ENCODE assay signal across 9 cellular contexts in the genomic region with DNA sequence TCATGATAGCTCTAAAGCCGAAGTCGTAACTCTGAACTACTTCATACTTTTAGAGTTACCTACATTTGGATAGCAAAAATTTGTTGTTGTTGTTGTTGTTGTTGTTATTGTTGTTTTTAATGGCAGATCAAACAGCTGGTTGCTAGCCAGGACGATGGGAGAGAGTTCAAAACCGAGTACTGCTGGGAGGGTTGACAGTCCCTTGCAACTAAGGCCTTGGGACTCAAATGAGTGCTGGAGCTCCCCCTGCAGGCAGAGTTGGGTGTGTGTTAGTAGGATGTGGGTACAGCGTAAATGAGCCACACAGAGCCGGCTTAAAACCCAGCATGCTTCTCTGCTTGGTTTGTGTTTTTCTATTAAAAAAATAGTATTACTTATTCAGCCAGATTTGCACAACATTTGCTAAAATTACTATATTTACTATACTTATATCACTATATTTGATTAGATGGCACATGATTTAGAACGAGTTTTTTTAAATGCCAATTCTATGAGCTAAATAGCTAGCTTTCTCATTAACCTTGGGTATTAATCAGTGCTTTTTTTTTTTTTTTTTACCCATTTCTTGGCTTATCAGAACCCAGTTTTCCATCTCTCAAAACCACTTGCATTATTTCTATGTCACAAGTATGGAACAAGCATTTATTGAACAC.
DNase-seq lines count a peak whose midpoint lies in the region; ATAC-seq, FAIRE-seq and TF ChIP-seq lines count a peak whose summit lies in the region.
"Had no signal": no experiment of that assay in that cellular context is flagged by ENCODE, and none has a peak within 500 bp of the region (broad histone marks: within the 10 kb centered on the region; RNA-seq: fewer than 3 reads in every experiment).

No MANE protein-coding gene starts in this region.

- TF ChIP-seq EP300 in upper lobe of left lung (IDR thresholded peaks at IDR 0.05), result no peak

- no peaks in the 10 kb centered on the region for H3K36me3 ChIP-seq in HCT116 (ENCODE audit: control insufficient read depth in 1 of 2, insufficient read depth in 2 of 2, low read length in 2 of 2)
- H3K36me3 ChIP-seq in SJSA1, result no peaks in the 10 kb centered on the region
- H3K36me3 ChIP-seq in pancreas, result no peaks in the 10 kb centered on the region
- H3K36me3 ChIP-seq in upper lobe of left lung, result no peaks in the 10 kb centered on the region

- H3K4me3 ChIP-seq in HCT116 (replicated peaks in 1 of 2; ENCODE audit: low read depth in 1 of 2, low read length in 2 of 2) (no peak overlapping the region), SJSA1 (no peak overlapping the region), pancreas (no peak overlapping the region), upper lobe of left lung (no peak overlapping the region)
- H3K4me3 ChIP-seq: skin epidermis had no signal

- ATAC-seq in HCT116 (peak; percentile 100), pancreas (peak; percentile 95 to 100 (median 99)), upper lobe of left lung (ENCODE audit: low FRiP score in 2 of 2) (peak; percentile 91 to 96)

- no peaks in the 10 kb centered on the region for H4K20me1 ChIP-seq in HCT116 (ENCODE audit: insufficient read depth)

- BruUV-seq in HCT116 (replicated peaks; lab: Mats Ljungman, UMichigan), result no TSS peak

- no peaks in the 10 kb centered on the region for H3K79me2 ChIP-seq in HCT116 (ENCODE audit: insufficient read depth, low read length)

- POLR2A ChIA-PET in HCT116 (lab: Charles Lee), result no interaction called here

- TF ChIP-seq CTCF in HCT116 (IDR thresholded peaks at IDR 0.05 in 2 of 3, conservative IDR thresholded peaks at IDR 0.05 in 1 of 3; ENCODE audit: borderline replicate concordance in 1 of 3, insufficient read depth in 1 of 3, low read depth in 2 of 3, low read length in 2 of 3) (peak; percentile 77 to 93 (median 82)), pancreas (IDR thresholded peaks at IDR 0.05) (peak; percentile 60 to 84 (median 76)), upper lobe of left lung (IDR thresholded peaks at IDR 0.05) (peak; percentile 67 to 84 (median 76))

- DNase-seq in GM03348 (ENCODE audit: low spot score) (peak; percentile 92), HCT116 (ENCODE audit: low read depth, low spot score) (peak; percentile 85), NAMALWA (ENCODE audit: low spot score) (peak; percentile 93), SJSA1 (ENCODE audit: low read depth in 1 of 2, low spot score in 2 of 2) (peak; percentile 38 to 82), germinal center (ENCODE audit: low spot score) (peak; percentile 79), pancreas (peak; percentile 71 to 91 (median 83)), upper lobe of left lung (peak in 1 of 2 donors; percentile 87)
- peak; percentile 79 for DNase-seq in activated gamma-delta T cell treated with anti-CD3 and anti-CD28 coated beads, Interleukin-2, amount 50 U/mL, for 16 hours (ENCODE audit: low read depth)

- no peak overlapping the region for H3K9ac ChIP-seq in HCT116 (ENCODE audit: low read length)

- peak; percentile 90 for FAIRE-seq in pancreas (lab: Jason Lieb, UNC)

- H3K27ac ChIP-seq in HCT116 (ENCODE audit: low read depth, low read length) (no peak overlapping the region), SJSA1 (no peak overlapping the region), pancreas (no peak overlapping the region), upper lobe of left lung (no peak overlapping the region)
- H3K27ac ChIP-seq: skin epidermis had no signal

- peak; percentile 77 for TF ChIP-seq RAD21 in HCT116 (IDR thresholded peaks at IDR 0.05; ENCODE audit: low read depth)

- H3K4me2 ChIP-seq in HCT116 (ENCODE audit: low read length), result no peak overlapping the region

- H3K9me3 ChIP-seq in HCT116 (ENCODE audit: control insufficient read depth in 1 of 2, insufficient read depth in 1 of 2, low read depth in 1 of 2, low read length in 2 of 2) (no peaks in the 10 kb centered on the region), SJSA1 (replicated peaks) (no peaks in the 10 kb centered on the region), pancreas (no peaks in the 10 kb centered on the region), upper lobe of left lung (no peaks in the 10 kb centered on the region)

- H2AFZ ChIP-seq in HCT116 (ENCODE audit: low read depth, low read length, poor library complexity, severe bottlenecking), result peak overlapping the region; percentile 80

- no peaks in the 10 kb centered on the region for H3K9me2 ChIP-seq in HCT116 (ENCODE audit: insufficient read depth)

- intact Hi-C loops in HCT116 (cut with micrococcal nuclease), result loop anchor here (1.0 to 10.0 kb wide), 3 partner anchors 190 to 448 kb away; no protein-coding TSS in a partner anchor
- intact Hi-C loops in pancreas (cut with DNase I), result loop anchor here in 1 of 3 donors (5.0 kb wide), 1 partner anchor 301 kb away; no protein-coding TSS in a partner anchor

- peaks cover 25% of the 10 kb centered on the region for H3K27me3 ChIP-seq in HCT116 (ENCODE audit: insufficient read depth, low read length)
- peaks cover 31% of the 10 kb centered on the region for H3K27me3 ChIP-seq in SJSA1 (replicated peaks)
- no peaks in the 10 kb centered on the region for H3K27me3 ChIP-seq in pancreas
- H3K27me3 ChIP-seq in upper lobe of left lung, result no peaks in the 10 kb centered on the region

- RAD21 ChIA-PET in HCT116 (lab: Charles Lee; ENCODE audit: low non-redundant PET in 1 of 2, low total read pairs in 2 of 2, uncharacterized antibody in 2 of 2, unreplicated experiment in 2 of 2), result interaction anchor here in 1 of 2 experiments (1.4 kb wide), 1 partner anchor 305 kb away, joined by 7 read pairs; no protein-coding TSS in a partner anchor

- WGBS in pancreas, 2 donors, result 31 to 33% methylated on average over 7 of the region's 7 CpGs
- 37 to 38% methylated on average over 7 of the region's 7 CpGs for WGBS in upper lobe of left lung, 2 donors

- CTCF ChIA-PET in HCT116 (lab: Charles Lee), result interaction anchor here (0.5 to 3.9 kb wide), 27 partner anchors 9 to 599 kb away, joined by 3 to 87 read pairs (median 3); a partner anchor contains a TSS

- TF ChIP-seq POLR2A in HCT116 (IDR thresholded peaks at IDR 0.05; ENCODE audit: borderline replicate concordance, extremely low read depth, insufficient read depth, insufficient read length), result no peak
- no peak for TF ChIP-seq POLR2A in upper lobe of left lung (IDR thresholded peaks at IDR 0.05)

- no peaks in the 10 kb centered on the region for H3K4me1 ChIP-seq in HCT116 (ENCODE audit: control insufficient read depth in 1 of 2, insufficient read depth in 2 of 2, low read length in 2 of 2)
- no peaks in the 10 kb centered on the region for H3K4me1 ChIP-seq in SJSA1 (replicated peaks)
- H3K4me1 ChIP-seq in pancreas, result no peaks in the 10 kb centered on the region
- H3K4me1 ChIP-seq in upper lobe of left lung, result no peaks in the 10 kb centered on the region

TF ChIP-seq in HCT116, 20 proteins besides CTCF, POLR2A, EP300 and RAD21:
- TF ChIP-seq, protein P1, sequence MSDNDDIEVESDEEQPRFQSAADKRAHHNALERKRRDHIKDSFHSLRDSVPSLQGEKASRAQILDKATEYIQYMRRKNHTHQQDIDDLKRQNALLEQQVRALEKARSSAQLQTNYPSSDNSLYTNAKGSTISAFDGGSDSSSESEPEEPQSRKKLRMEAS (IDR thresholded peaks at IDR 0.05), result no peak
- no peak for TF ChIP-seq ZFX (IDR thresholded peaks at IDR 0.05)
- TF ChIP-seq, protein P2, sequence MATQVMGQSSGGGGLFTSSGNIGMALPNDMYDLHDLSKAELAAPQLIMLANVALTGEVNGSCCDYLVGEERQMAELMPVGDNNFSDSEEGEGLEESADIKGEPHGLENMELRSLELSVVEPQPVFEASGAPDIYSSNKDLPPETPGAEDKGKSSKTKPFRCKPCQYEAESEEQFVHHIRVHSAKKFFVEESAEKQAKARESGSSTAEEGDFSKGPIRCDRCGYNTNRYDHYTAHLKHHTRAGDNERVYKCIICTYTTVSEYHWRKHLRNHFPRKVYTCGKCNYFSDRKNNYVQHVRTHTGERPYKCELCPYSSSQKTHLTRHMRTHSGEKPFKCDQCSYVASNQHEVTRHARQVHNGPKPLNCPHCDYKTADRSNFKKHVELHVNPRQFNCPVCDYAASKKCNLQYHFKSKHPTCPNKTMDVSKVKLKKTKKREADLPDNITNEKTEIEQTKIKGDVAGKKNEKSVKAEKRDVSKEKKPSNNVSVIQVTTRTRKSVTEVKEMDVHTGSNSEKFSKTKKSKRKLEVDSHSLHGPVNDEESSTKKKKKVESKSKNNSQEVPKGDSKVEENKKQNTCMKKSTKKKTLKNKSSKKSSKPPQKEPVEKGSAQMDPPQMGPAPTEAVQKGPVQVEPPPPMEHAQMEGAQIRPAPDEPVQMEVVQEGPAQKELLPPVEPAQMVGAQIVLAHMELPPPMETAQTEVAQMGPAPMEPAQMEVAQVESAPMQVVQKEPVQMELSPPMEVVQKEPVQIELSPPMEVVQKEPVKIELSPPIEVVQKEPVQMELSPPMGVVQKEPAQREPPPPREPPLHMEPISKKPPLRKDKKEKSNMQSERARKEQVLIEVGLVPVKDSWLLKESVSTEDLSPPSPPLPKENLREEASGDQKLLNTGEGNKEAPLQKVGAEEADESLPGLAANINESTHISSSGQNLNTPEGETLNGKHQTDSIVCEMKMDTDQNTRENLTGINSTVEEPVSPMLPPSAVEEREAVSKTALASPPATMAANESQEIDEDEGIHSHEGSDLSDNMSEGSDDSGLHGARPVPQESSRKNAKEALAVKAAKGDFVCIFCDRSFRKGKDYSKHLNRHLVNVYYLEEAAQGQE (IDR thresholded peaks at IDR 0.05; ENCODE audit: low read depth), result no peak
- no peak for TF ChIP-seq EZH2 (IDR thresholded peaks at IDR 0.05)
- TF ChIP-seq TCF7L2 (IDR thresholded peaks at IDR 0.05; ENCODE audit: borderline replicate concordance, extremely low read depth, insufficient read depth, insufficient read length), result no peak
- TF ChIP-seq SIN3A (IDR thresholded peaks at IDR 0.05; ENCODE audit: low read depth), result no peak
- no peak for TF ChIP-seq JUND (IDR thresholded peaks at IDR 0.05)
- TF ChIP-seq ZNF274 (IDR thresholded peaks at IDR 0.05; ENCODE audit: low read depth, low read length), result no peak
- TF ChIP-seq SP1 (IDR thresholded peaks at IDR 0.05; ENCODE audit: low read depth), result no peak
- no peak for TF ChIP-seq CEBPB (IDR thresholded peaks at IDR 0.05; ENCODE audit: low read depth)
- no peak for TF ChIP-seq YY1 (IDR thresholded peaks at IDR 0.05; ENCODE audit: extremely low read depth, insufficient replicate concordance, low read depth, low read length)
- TF ChIP-seq, protein P3, sequence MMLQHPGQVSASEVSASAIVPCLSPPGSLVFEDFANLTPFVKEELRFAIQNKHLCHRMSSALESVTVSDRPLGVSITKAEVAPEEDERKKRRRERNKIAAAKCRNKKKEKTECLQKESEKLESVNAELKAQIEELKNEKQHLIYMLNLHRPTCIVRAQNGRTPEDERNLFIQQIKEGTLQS (IDR thresholded peaks at IDR 0.05), result no peak
- TF ChIP-seq SRF (IDR thresholded peaks at IDR 0.05; ENCODE audit: low read depth), result no peak
- no peak for TF ChIP-seq EGR1 (IDR thresholded peaks at IDR 0.05; ENCODE audit: low read depth)
- no peak for TF ChIP-seq FOSL1 (IDR thresholded peaks at IDR 0.05; ENCODE audit: low read depth)
